Comparison of ENCODE assay signal across 8 cellular contexts in genomic region chr1:61043010-61043820, GRCh38. TPM values are rescaled to one million over a fixed set of nuclear protein-coding genes. Genes with fewer than 3 reads are reported as not detected.
DNase-seq lines count a peak whose midpoint lies in the region; FAIRE-seq and TF ChIP-seq lines count a peak whose summit lies in the region.

No MANE protein-coding gene starts in this region.

- H2AFZ ChIP-seq in Karpas-422 (ENCODE audit: low read length): no peak overlapping the region

- in situ Hi-C loops in astrocyte of the cerebellum (cut with HindIII; ENCODE audit: low sequenced_read_pairs): no loop called here

- H3K27ac ChIP-seq in A673 (ENCODE audit: low read depth, low read length, poor library complexity, severe bottlenecking) (no peak overlapping the region), Karpas-422 (ENCODE audit: low read length) (no peak overlapping the region)

- no peaks in the 10 kb centered on the region for H3K36me3 ChIP-seq in A673 (ENCODE audit: insufficient read depth, low read length, poor library complexity, severe bottlenecking)
- H3K36me3 ChIP-seq in Karpas-422 (ENCODE audit: insufficient read depth, low read length): no peaks in the 10 kb centered on the region

- no peak overlapping the region for H3K4me2 ChIP-seq in Karpas-422 (ENCODE audit: low read depth, low read length, poor library complexity, severe bottlenecking)

- H3K79me2 ChIP-seq in Karpas-422 (ENCODE audit: low read length): no peaks in the 10 kb centered on the region

- no peaks in the 10 kb centered on the region for H3K9me2 ChIP-seq in Karpas-422 (replicated peaks; ENCODE audit: insufficient read depth, low read length)

- H3K27me3 ChIP-seq in A673 (replicated peaks; ENCODE audit: insufficient read depth, low read depth, low read length, poor library complexity) (no peaks in the 10 kb centered on the region), Karpas-422 (ENCODE audit: low read length) (no peaks in the 10 kb centered on the region)

- CTCF ChIA-PET in A673 (lab: Charles Lee): interaction anchor here (0.6 to 2.3 kb wide), 5 partner anchors 64 to 1397 kb away, joined by 3 to 11 read pairs (median 8); no protein-coding TSS in a partner anchor

- H3K9me3 ChIP-seq in A673 (ENCODE audit: low read depth, low read length, poor library complexity, severe bottlenecking): no peaks in the 10 kb centered on the region
- no peaks in the 10 kb centered on the region for H3K9me3 ChIP-seq in Karpas-422 (ENCODE audit: low read length)

- H3K4me3 ChIP-seq in A673 (ENCODE audit: low read depth, low read length, poor library complexity, severe bottlenecking): peak overlapping the region; percentile 39
- H3K4me3 ChIP-seq in Karpas-422 (ENCODE audit: low read length): no peak overlapping the region
- peak overlapping the region; percentile 36 for H3K4me3 ChIP-seq in astrocyte of the cerebellum (ENCODE audit: low read depth, low read length)

- no peaks in the 10 kb centered on the region for H3K4me1 ChIP-seq in A673 (ENCODE audit: insufficient read depth, low read length, poor library complexity, severe bottlenecking)
- no peaks in the 10 kb centered on the region for H3K4me1 ChIP-seq in Karpas-422 (ENCODE audit: low read length)

- H4K20me1 ChIP-seq in Karpas-422 (ENCODE audit: insufficient read depth, low read depth, low read length): no peaks in the 10 kb centered on the region

- BruUV-seq in A673 (replicated peaks; lab: Mats Ljungman, UMichigan): no TSS peak

- no peak for FAIRE-seq in urothelium cell line (lab: Jason Lieb, UNC)

- H3K9ac ChIP-seq in Karpas-422 (ENCODE audit: low read length): no peak overlapping the region

- POLR2A ChIA-PET in A673 (lab: Charles Lee; ENCODE audit: low non-redundant PET): no interaction called here

- TF ChIP-seq CTCF in A673 (conservative IDR thresholded peaks at IDR 0.05; ENCODE audit: low read depth, low read length): peak; percentile 95
- peak; percentile 79 for TF ChIP-seq CTCF in astrocyte of the cerebellum (IDR thresholded peaks at IDR 0.05; ENCODE audit: low read depth, low read length, missing control alignments)

- DNase-seq in A673 (ENCODE audit: low spot score) (peak; percentile 83), GM19238 (ENCODE audit: insufficient read length, low spot score) (peak; percentile 41), Karpas-422 (peak; percentile 48), T-helper 9 cell (peak; percentile 78), astrocyte of the cerebellum (ENCODE audit: low read depth) (peak; percentile 53), hepatic stellate cell (ENCODE audit: low spot score) (peak; percentile 85), renal cortical epithelial cell (ENCODE audit: low read depth) (peak; percentile 32), urothelium cell line (ENCODE audit: low spot score) (peak; percentile 84)

- intact Hi-C loops in A673 (cut with micrococcal nuclease; ENCODE audit: unreplicated experiment): loop anchor here (2.0 to 10.0 kb wide), 5 partner anchors 64 to 886 kb away; no protein-coding TSS in a partner anchor

RNA-seq across cellular contexts. Expression of gene NFIA, which starts 39.1 kb away (rescaled TPM):
- total RNA-seq in A673 (2021) (65.4 and 67.1 TPM in 2 replicates), renal cortical epithelial cell (2.1 and 8.2 TPM in 2 replicates)
- total RNA-seq in Karpas-422 (2014; rRNA removed; shearing (Covaris generic); ENCODE audit: low replicate concordance): 15.8 and 38.3 TPM in 2 replicates

Comparison
In these comparisons a context has a peak if more than half of its experiments do, and no peak if none do; other contexts are left out.
1. DNase-seq: peak in every context shown above with its lines; median percentile 85 in hepatic stellate cell; 84 in urothelium cell line; 83 in A673; 78 in T-helper 9 cell; 53 in astrocyte of the cerebellum; 48 in Karpas-422; 41 in GM19238; 32 in renal cortical epithelial cell.